Comparison of ENCODE assay signal across 11 cellular contexts in the genomic region with DNA sequence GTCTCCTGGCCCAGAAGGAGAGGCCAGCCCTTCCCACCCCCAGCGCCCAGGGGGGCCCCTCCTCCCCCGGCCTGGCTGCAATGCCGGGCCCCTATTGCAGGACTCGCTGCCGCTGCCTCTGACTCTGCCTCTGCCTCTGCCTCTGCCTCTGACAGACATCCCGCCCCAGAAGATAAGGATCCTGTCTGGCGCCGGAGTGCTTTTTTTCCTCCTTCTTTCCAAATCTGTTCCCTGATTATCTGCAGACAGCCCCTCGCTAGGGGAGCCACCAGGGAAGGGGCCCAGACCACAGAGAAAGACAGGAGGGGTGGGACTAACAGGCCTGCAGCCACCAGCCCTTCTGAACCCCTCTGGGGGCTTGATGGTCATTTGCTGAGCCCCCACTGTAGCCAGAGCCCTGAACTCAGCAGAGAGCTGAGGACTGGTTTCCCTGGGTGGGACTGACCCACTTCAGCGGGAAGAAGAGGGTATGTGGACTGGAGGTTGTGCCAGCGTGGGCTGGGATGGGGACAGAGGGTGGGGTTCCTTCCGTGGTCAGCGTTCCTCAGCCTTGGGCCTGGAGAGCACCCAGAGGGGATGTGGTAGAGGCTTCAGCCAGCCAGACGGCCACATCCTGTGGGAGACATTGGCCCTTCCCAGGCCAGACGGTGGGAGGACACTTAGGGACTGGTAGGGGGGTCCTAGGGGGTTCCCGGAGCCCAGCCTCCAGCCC. TPM values are rescaled to one million over a fixed set of nuclear protein-coding genes. Genes with fewer than 3 reads are reported as not detected.
A peak's percentile ranks its signal among the peaks of the same experiment; 100 is the strongest.
DNase-seq lines count a peak whose midpoint lies in the region; ATAC-seq and TF ChIP-seq lines count a peak whose summit lies in the region.
"Had no signal": no experiment of that assay in that cellular context is flagged by ENCODE, and none has a peak within 500 bp of the region (broad histone marks: within the 10 kb centered on the region; RNA-seq: fewer than 3 reads in every experiment).

No MANE protein-coding gene starts in this region.

- DNase-seq in Daoy (ENCODE audit: low read depth) (peak; percentile 74), amniotic epithelial cell (ENCODE audit: low read depth) (peak; percentile 73), right cardiac atrium (peak; percentile 87 to 95 (median 94)), sciatic nerve (ENCODE audit: low spot score) (no peak), cerebellar nuclear complex (lab: John Stamatoyannopoulos, UW) (no peak), Calu3 (no peak)
- no peak for DNase-seq in effector memory CD8-positive, alpha-beta T cell
- DNase-seq: activated T-cell treated with anti-CD3 and anti-CD28 coated beads, Interleukin-2, amount 50 U/mL, for 72 hours; DMS79; NCI-H1417 had no signal

- no peaks in the 10 kb centered on the region for H3K4me1 Mint-ChIP-seq in effector memory CD8-positive, alpha-beta T cell (ENCODE audit: low read depth in 2 of 2)
- H3K4me1 Mint-ChIP-seq in Calu3 (ENCODE audit: low read depth, unreplicated experiment), result no peaks in the 10 kb centered on the region

- no peaks in the 10 kb centered on the region for H3K9me3 Mint-ChIP-seq in effector memory CD8-positive, alpha-beta T cell
- no peaks in the 10 kb centered on the region for H3K9me3 Mint-ChIP-seq in Calu3 (ENCODE audit: low read depth, unreplicated experiment)
- H3K9me3 Mint-ChIP-seq: activated T-cell treated with anti-CD3 and anti-CD28 coated beads, Interleukin-2, amount 50 U/mL, for 72 hours had no signal

- H3K27ac Mint-ChIP-seq in effector memory CD8-positive, alpha-beta T cell, result no peak overlapping the region
- no peak overlapping the region for H3K27ac Mint-ChIP-seq in Calu3 (ENCODE audit: unreplicated experiment)
- H3K27ac Mint-ChIP-seq: activated T-cell treated with anti-CD3 and anti-CD28 coated beads, Interleukin-2, amount 50 U/mL, for 72 hours had no signal

- intact Hi-C loops in right cardiac atrium (cut with DNase I) (no loop called here), sciatic nerve (cut with DNase I) (no loop called here), Calu3 (cut with micrococcal nuclease; ENCODE audit: unreplicated experiment) (no loop called here)

- CTCF ChIA-PET in Calu3 (lab: Charles Lee), result no interaction called here

- peaks cover 61% of the 10 kb centered on the region for H3K4me1 ChIP-seq in right cardiac atrium (ENCODE audit: control insufficient read depth, insufficient read depth, low read length)

- no peak overlapping the region for H3K4me3 ChIP-seq in right cardiac atrium (ENCODE audit: low read length)

- no peak for TF ChIP-seq CTCF in Calu3 (IDR thresholded peaks at IDR 0.05; ENCODE audit: unreplicated experiment)

- 14% methylated on average over 16 of the region's 16 CpGs for WGBS in right cardiac atrium

- peaks cover 0 to 63% of the 10 kb centered on the region in 2 donors for H3K27me3 Mint-ChIP-seq in effector memory CD8-positive, alpha-beta T cell
- H3K27me3 Mint-ChIP-seq in Calu3 (ENCODE audit: unreplicated experiment), result peaks cover 87% of the 10 kb centered on the region

- no peaks in the 10 kb centered on the region for H3K9me3 ChIP-seq in right cardiac atrium (ENCODE audit: control insufficient read depth, low read length)

- H3K36me3 Mint-ChIP-seq in effector memory CD8-positive, alpha-beta T cell (ENCODE audit: insufficient read depth), result no peaks in the 10 kb centered on the region
- H3K36me3 Mint-ChIP-seq in Calu3 (ENCODE audit: insufficient read depth, unreplicated experiment), result no peaks in the 10 kb centered on the region

- ATAC-seq in right cardiac atrium, result peak; percentile 84 to 86
- peak; percentile 71 for ATAC-seq in sciatic nerve
- no peak for ATAC-seq in effector memory CD8-positive, alpha-beta T cell (replicated peaks)
- ATAC-seq in HG03432 (IDR thresholded peaks at IDR 0.05; ENCODE audit: unreplicated experiment), result no peak
- ATAC-seq: activated T-cell treated with anti-CD3 and anti-CD28 coated beads, Interleukin-2, amount 50 U/mL, for 72 hours had no signal

- H3K27me3 ChIP-seq in right cardiac atrium (ENCODE audit: control insufficient read depth, insufficient read depth), result no peaks in the 10 kb centered on the region

- peak overlapping the region; percentile 78 for H3K27ac ChIP-seq in right cardiac atrium (ENCODE audit: low read length)

- no peak overlapping the region for H3K4me3 Mint-ChIP-seq in effector memory CD8-positive, alpha-beta T cell
- no peak overlapping the region for H3K4me3 Mint-ChIP-seq in Calu3 (ENCODE audit: low read depth, unreplicated experiment)
- H3K4me3 Mint-ChIP-seq: activated T-cell treated with anti-CD3 and anti-CD28 coated beads, Interleukin-2, amount 50 U/mL, for 72 hours had no signal

- BruUV-seq in Calu3 (replicated peaks; lab: Mats Ljungman, UMichigan), result no TSS peak

RNA-seq across cellular contexts. Expression of a gene that starts 22.8 kb away (rescaled TPM):
- total RNA-seq in Daoy (2014; rRNA removed; shearing (Covaris generic)), result 4.0 and 6.0 TPM in 2 replicates
- total RNA-seq in right cardiac atrium (10 to 100 TPM; 17.0 to 26.6 (median 24.0) TPM), sciatic nerve (4.1 TPM), Calu3 (2022) (0.07 and 0.39 TPM in 2 replicates)
- polyA plus RNA-seq in right cardiac atrium, result 12.4 TPM

Comparison
In these comparisons a context has a peak if more than half of its experiments do, and no peak if none do; other contexts are left out.
1. DNase-seq: peak in Daoy (single experiment), amniotic epithelial cell (single experiment) and right cardiac atrium (3 of 3); none in sciatic nerve (single experiment), cerebellar nuclear complex (0 of 2), effector memory CD8-positive, alpha-beta T cell (0 of 3) and Calu3 (single experiment).
2. ATAC-seq: peak in right cardiac atrium (2 of 2) and sciatic nerve (single experiment); none in effector memory CD8-positive, alpha-beta T cell (single experiment) and HG03432 (single experiment).